In the genomic region with DNA sequence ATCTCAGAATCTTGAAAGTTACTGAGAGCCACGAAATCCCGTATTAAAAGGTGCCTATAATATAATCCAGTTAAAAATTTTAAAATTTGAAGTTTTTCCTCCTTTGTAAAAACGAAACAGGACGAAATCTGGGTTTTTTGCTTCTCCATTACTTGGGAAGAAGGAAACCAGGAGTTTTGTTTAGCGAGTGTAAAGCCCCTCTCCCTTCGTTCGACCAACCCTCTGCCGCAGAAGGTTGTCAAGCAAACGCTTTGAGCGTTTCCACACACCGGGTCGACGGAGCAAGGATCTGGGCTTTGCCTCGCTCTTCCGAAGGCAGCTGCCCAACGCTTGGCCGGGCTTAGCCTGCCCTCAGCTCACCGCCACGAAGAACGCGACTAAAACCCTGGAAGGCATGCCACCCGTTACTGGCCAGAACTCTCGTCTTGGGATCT, we compare ENCODE assay signal across 24 cellular contexts. TPM values are rescaled to one million over a fixed set of nuclear protein-coding genes. Genes with fewer than 3 reads are reported as not detected.
DNase-seq lines count a peak whose midpoint lies in the region; ATAC-seq and TF ChIP-seq lines count a peak whose summit lies in the region.
"Had no signal": no experiment of that assay in that cellular context is flagged by ENCODE, and none has a peak within 500 bp of the region (broad histone marks: within the 10 kb centered on the region; RNA-seq: fewer than 3 reads in every experiment).

No MANE protein-coding gene starts in this region.

- in situ Hi-C loops in IMR-90 (cut with MboI; ENCODE audit: low sequenced_read_pairs), result no loop called here

- H3K4me3 Mint-ChIP-seq in activated CD4-positive, alpha-beta T cell treated with anti-CD3 and anti-CD28 coated beads, Interleukin-2, amount 10 ng/mL, durations not matched to agents 24 days and 14 days, result no peak overlapping the region

- H3K4me3 ChIP-seq in IMR-90 (ENCODE audit: insufficient read depth, low read depth, low read length) (no peak overlapping the region; the same call in 1 of the 2 replicates), esophagus (ENCODE audit: low read depth in 1 of 2, low read length in 2 of 2) (peak overlapping the region; percentile 65 to 77), skeletal muscle satellite cell (ENCODE audit: low read length) (no peak overlapping the region), stomach (peak overlapping the region in 1 of 4 donors; percentile 9)
- H3K4me3 ChIP-seq: adrenal gland had no signal

- no peak overlapping the region for H3K4ac ChIP-seq in IMR-90 (ENCODE audit: low read depth, low read length)

- no peak for TF ChIP-seq RAD21 in IMR-90 (IDR thresholded peaks at IDR 0.05; ENCODE audit: low read length)

- no peak overlapping the region for H4K91ac ChIP-seq in IMR-90 (ENCODE audit: insufficient read depth, low read depth, low read length)

- POLR2A ChIA-PET in IMR-90 (lab: Charles Lee; ENCODE audit: unreplicated experiment), result no interaction called here

- H3K27ac ChIP-seq in IMR-90 (ENCODE audit: insufficient read depth, low read length), result no peak overlapping the region
- no peak overlapping the region for H3K27ac ChIP-seq in esophagus (ENCODE audit: low read depth in 2 of 2, low read length in 1 of 2)
- H3K27ac ChIP-seq in stomach, result no peak overlapping the region
- H3K27ac ChIP-seq: adrenal gland, RWPE1, skin epidermis had no signal

- CTCF ChIA-PET in IMR-90 (lab: Yijun Ruan, JAX), result interaction anchor here (1.0 kb wide), 1 partner anchor 9 kb away, joined by 3 read pairs; no protein-coding TSS in a partner anchor

- 0 out of 2 replicates have a peak overlapping the region, but pooled peaks have one; percentile 12 for H2AK5ac ChIP-seq in IMR-90 (ENCODE audit: low read depth, low read length)

- no peaks in the 10 kb centered on the region for H3K79me1 ChIP-seq in IMR-90 (ENCODE audit: low read depth in 1 of 2, low read length in 2 of 2)

- H3K27ac Mint-ChIP-seq in activated CD4-positive, alpha-beta T cell treated with anti-CD3 and anti-CD28 coated beads, Interleukin-2, amount 10 ng/mL, durations not matched to agents 24 days and 14 days, result no peak overlapping the region

- H3K36me3 ChIP-seq in IMR-90 (ENCODE audit: control insufficient read depth, insufficient read depth, low read length), result no peaks in the 10 kb centered on the region; the same call in 1 of the 2 replicates
- no peaks in the 10 kb centered on the region for H3K36me3 ChIP-seq in esophagus (ENCODE audit: control insufficient read depth in 2 of 2, insufficient read depth in 2 of 2, low read length in 1 of 2)
- no peaks in the 10 kb centered on the region for H3K36me3 ChIP-seq in skeletal muscle satellite cell (ENCODE audit: insufficient read depth, low read length)
- H3K36me3 ChIP-seq in stomach, result no peaks in the 10 kb centered on the region
- H3K36me3 ChIP-seq: adrenal gland had no signal

- peaks cover 4% of the 10 kb centered on the region for H3K36me3 Mint-ChIP-seq in activated CD4-positive, alpha-beta T cell treated with anti-CD3 and anti-CD28 coated beads, Interleukin-2, amount 10 ng/mL, durations not matched to agents 24 days and 14 days (ENCODE audit: low read depth)

- H2BK120ac ChIP-seq in IMR-90 (ENCODE audit: low read depth, low read length), result no peak overlapping the region

- dilution Hi-C loops in IMR-90 (cut with HindIII; ENCODE audit: low sequenced_read_pairs, unreplicated experiment), result no loop called here

- 0% methylated on average over 7 of the region's 23 CpGs; no CpG with 5 or more reads in 1 of the 2 experiments for WGBS in IMR-90 (ENCODE audit: extremely low coverage in 2 of 2, insufficient read length in 1 of 2), 2 experiments
- 12 to 16% methylated on average over 23 of the region's 23 CpGs for WGBS in esophagus, 2 donors
- WGBS in stomach, 5 donors, result 7 to 15% (median 10%) methylated on average over 18 to 23 of the region's 23 CpGs

- H3K4me1 ChIP-seq in IMR-90 (ENCODE audit: control insufficient read depth, insufficient read depth, low read length) (peaks cover 4% of the 10 kb centered on the region; the same call in 1 of the 2 replicates), esophagus (ENCODE audit: control insufficient read depth in 2 of 2, insufficient read depth in 2 of 2, low read length in 1 of 2) (peaks cover 4 to 17% of the 10 kb centered on the region in 2 donors), skeletal muscle satellite cell (ENCODE audit: control insufficient read depth, insufficient read depth, low read length) (peaks cover 9% of the 10 kb centered on the region), stomach (peaks cover 25 to 59% (median 47%) of the 10 kb centered on the region in 4 donors)

- intact Hi-C loops in activated CD4-positive, alpha-beta T cell treated with anti-CD3 and anti-CD28 coated beads, Interleukin-2, amount 10 ng/mL, durations not matched to agents 24 days and 14 days (cut with micrococcal nuclease), result no loop called here
- intact Hi-C loops in IMR-90 (cut with micrococcal nuclease) (no loop called here), stomach (cut with DNase I; ENCODE audit: low total_unique reads) (no loop called here)

- H3K23ac ChIP-seq in IMR-90 (ENCODE audit: low read depth, low read length), result no peak overlapping the region; the same call in 1 of the 2 replicates

- no peaks in the 10 kb centered on the region; the same call in 1 of the 2 replicates for H3K9me1 ChIP-seq in IMR-90 (ENCODE audit: insufficient read depth, low read length)

- peaks cover 75% of the 10 kb centered on the region for H3K27me3 Mint-ChIP-seq in activated CD4-positive, alpha-beta T cell treated with anti-CD3 and anti-CD28 coated beads, Interleukin-2, amount 10 ng/mL, durations not matched to agents 24 days and 14 days

- ATAC-seq in IMR-90 (ENCODE audit: low read depth), result no peak
- no peak for ATAC-seq in GM18873 (IDR thresholded peaks at IDR 0.05; ENCODE audit: low FRiP score, unreplicated experiment)

- H3K56ac ChIP-seq in IMR-90 (ENCODE audit: extremely low read depth, insufficient read depth, low read length), result no peak overlapping the region

- H4K5ac ChIP-seq in IMR-90 (ENCODE audit: low read depth, low read length), result no peak overlapping the region

- H3K9me3 ChIP-seq in IMR-90 (ENCODE audit: control insufficient read depth, insufficient read depth, low read length) (peaks cover 25% of the 10 kb centered on the region), esophagus (ENCODE audit: control insufficient read depth in 2 of 2, insufficient read depth in 1 of 2, low read depth in 1 of 2, low read length in 1 of 2) (no peaks in the 10 kb centered on the region), skeletal muscle satellite cell (replicated peaks; ENCODE audit: low read length) (no peaks in the 10 kb centered on the region), stomach (peaks cover 0 to 18% (median 0%) of the 10 kb centered on the region in 4 donors)
- H3K9me3 ChIP-seq: adrenal gland had no signal

- H3K4me1 Mint-ChIP-seq in activated CD4-positive, alpha-beta T cell treated with anti-CD3 and anti-CD28 coated beads, Interleukin-2, amount 10 ng/mL, durations not matched to agents 24 days and 14 days, result peaks cover 14% of the 10 kb centered on the region

- H2AFZ ChIP-seq in IMR-90 (replicated peaks; ENCODE audit: low read length, poor library complexity), result peak overlapping the region; percentile 54

- no peak for TF ChIP-seq EP300 in stomach (IDR thresholded peaks at IDR 0.05)

- peaks cover 3% of the 10 kb centered on the region; the same call in 1 of the 2 replicates for H4K20me1 ChIP-seq in IMR-90 (ENCODE audit: insufficient read depth, low read length)

- BruUV-seq in IMR-90 (replicated peaks; lab: Mats Ljungman, UMichigan), result no TSS peak

- H3K14ac ChIP-seq in IMR-90 (replicated peaks; ENCODE audit: low read depth, low read length), result no peak overlapping the region

- peak; percentile 51 for DNase-seq in activated CD4-positive, alpha-beta T cell treated with anti-CD3 and anti-CD28 coated beads, Interleukin-2, amount 10 ng/mL, durations not matched to agents 24 days and 14 days
- DNase-seq in activated CD4-positive, alpha-beta T cell treated with anti-CD3 and anti-CD28 coated beads, Interleukin-2, amount 50 U/mL, for 48 hours, result no peak
- DNase-seq in IMR-90, result no peak
- DNase-seq in stomach, result no peak
- DNase-seq in NCI-H1417 treated with DMSO at 0.1 percent for 48 hours (lab: John Stamatoyannopoulos, UW), result no peak
- DNase-seq: activated CD4-positive, alpha-beta T cell treated with anti-CD3 and anti-CD28 coated beads for 4 hours; activated CD8-positive, alpha-beta memory T cell treated with anti-CD3 and anti-CD28 coated beads, Interleukin-2, amount 50 U/mL, for 4 hours; activated effector memory CD4-positive, alpha-beta T cell treated with Interleukin-2 at 50 U/mL for 16 hours; adrenal gland; C1 segment of cervical spinal cord; Karpas-422; naive B cell; NCI-H1092; NCI-H2029 treated with DMSO at 0.1 percent for 48 hours; NCI-H446 had no signal

- H3K18ac ChIP-seq in IMR-90 (ENCODE audit: low read depth, low read length), result no peak overlapping the region

- H2BK15ac ChIP-seq in IMR-90 (ENCODE audit: low read depth, low read length), result no peak overlapping the region

- H2BK20ac ChIP-seq in IMR-90 (ENCODE audit: low read depth, low read length), result no peak overlapping the region

- H4K8ac ChIP-seq in IMR-90 (ENCODE audit: low read depth in 2 of 2, low read length in 2 of 2), result no peak overlapping the region

- H3K9ac ChIP-seq in IMR-90 (ENCODE audit: low read depth, low read length) (no peak overlapping the region), skeletal muscle satellite cell (ENCODE audit: low read depth, low read length) (no peak overlapping the region)

- H3K4me2 ChIP-seq in IMR-90 (ENCODE audit: low read depth, low read length), result 0 out of 2 replicates have a peak overlapping the region, but pooled peaks have one; percentile 5
- H3K4me2 ChIP-seq in skeletal muscle satellite cell (ENCODE audit: low read length), result peak overlapping the region; percentile 34

- H3K9me3 Mint-ChIP-seq in activated CD4-positive, alpha-beta T cell treated with anti-CD3 and anti-CD28 coated beads, Interleukin-2, amount 10 ng/mL, durations not matched to agents 24 days and 14 days, result peaks cover 4% of the 10 kb centered on the region

- H2AK9ac ChIP-seq in IMR-90 (replicated peaks; ENCODE audit: low read depth, low read length, poor library complexity), result no peak overlapping the region

- no peak overlapping the region for H2BK5ac ChIP-seq in IMR-90 (ENCODE audit: low read depth, low read length, poor library complexity, severe bottlenecking)

- H3K27me3 ChIP-seq in IMR-90 (ENCODE audit: control insufficient read depth, insufficient read depth, low read length) (peaks cover 96% of the 10 kb centered on the region), esophagus (ENCODE audit: control insufficient read depth in 1 of 2, insufficient read depth in 2 of 2, low read length in 2 of 2) (peaks cover 0 to 37% of the 10 kb centered on the region in 2 donors), skeletal muscle satellite cell (ENCODE audit: control insufficient read depth, insufficient read depth, low read length) (peaks cover 96% of the 10 kb centered on the region), stomach (peaks cover 58 to 100% (median 100%) of the 10 kb centered on the region in 3 donors)

- no peak for TF ChIP-seq CTCF in IMR-90 (conservative IDR thresholded peaks at IDR 0.05; ENCODE audit: low read depth, low read length)
- no peak for TF ChIP-seq CTCF in stomach (IDR thresholded peaks at IDR 0.05)

- TF ChIP-seq POLR2A in IMR-90 (IDR thresholded peaks at IDR 0.05; ENCODE audit: low read depth, low read length), result no peak
- no peak for TF ChIP-seq POLR2A in stomach (IDR thresholded peaks at IDR 0.05)

RNA-seq across cellular contexts. Expression of a gene that starts 1.6 kb away (rescaled TPM):
- not detected in 2 replicates for total RNA-seq in activated CD4-positive, alpha-beta T cell treated with anti-CD3 and anti-CD28 coated beads, Interleukin-2, amount 10 ng/mL, durations not matched to agents 24 days and 14 days
- total RNA-seq in IMR-90 (2012; rRNA removed) (under 0.01 and 0.28 TPM in 2 replicates), stomach (1 to 10 TPM in 1 of 5 donors, not detected in 4; 8.0 TPM)
- polyA plus RNA-seq in IMR-90 (2012; rRNA removed) (0.22 TPM in 2 replicates), esophagus (1 to 10 TPM; 3.5 to 6.5 TPM), stomach (1 to 10 TPM in 1 of 3 donors, not detected in 2; 1.9 TPM)
- 0.14 and 0.36 TPM in 2 replicates for polyA plus RNA-seq in IMR-90 (2012; cell fraction: cytosol; rRNA removed)
- polyA plus RNA-seq in IMR-90 (2012; cell fraction: nucleus; rRNA removed; ENCODE audit: low replicate concordance), result 0.52 and 0.65 TPM in 2 replicates
- total RNA-seq in skeletal muscle satellite cell (2012; rRNA removed), result not detected in 2 replicates
- total RNA-seq: A172, lung microvascular endothelial cell, posterior vena cava, urinary bladder had no signal
- polyA plus RNA-seq: adrenal gland, urinary bladder had no signal

Comparison
In these comparisons a context has a peak if more than half of its experiments do, and no peak if none do; other contexts are left out.
1. H3K4me3 ChIP-seq: peak in esophagus (2 of 2); none in IMR-90 (single experiment) and skeletal muscle satellite cell (single experiment).